12 cellular contexts compared by ENCODE assay signal in the genomic region with DNA sequence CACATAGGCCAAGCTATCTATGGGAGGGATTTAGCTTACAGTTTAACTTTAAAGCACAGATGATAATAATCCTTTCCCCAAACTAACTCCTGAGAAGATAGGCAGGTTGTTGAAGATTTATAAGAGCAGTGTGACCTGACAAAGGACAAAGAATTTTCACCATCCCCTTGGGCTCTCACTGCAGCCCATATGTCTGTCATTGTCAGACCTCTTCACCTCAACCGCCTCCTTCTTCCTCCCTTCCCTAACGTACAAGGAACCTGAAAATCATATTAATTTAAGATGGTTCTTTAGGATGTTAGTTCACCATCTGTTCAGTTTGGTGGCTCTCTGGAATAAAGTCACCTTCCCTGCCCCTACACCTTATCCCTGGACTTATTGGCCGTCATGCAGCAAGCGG. TPM values are rescaled to one million over a fixed set of nuclear protein-coding genes. Genes with fewer than 3 reads are reported as not detected.
DNase-seq lines count a peak whose midpoint lies in the region; ATAC-seq and TF ChIP-seq lines count a peak whose summit lies in the region.
"Had no signal": no experiment of that assay in that cellular context is flagged by ENCODE, and none has a peak within 500 bp of the region (broad histone marks: within the 10 kb centered on the region; RNA-seq: fewer than 3 reads in every experiment).

No MANE protein-coding gene starts in this region.

- ATAC-seq in activated naive CD4-positive, alpha-beta T cell treated with anti-CD3 and anti-CD28 coated beads, Interleukin-2, amount 50 U/mL, for 72 hours = no peak
- ATAC-seq: body of pancreas had no signal

- TF ChIP-seq EP300 in transverse colon (IDR thresholded peaks at IDR 0.05; ENCODE audit: low read depth) = no peak

- H3K27me3 ChIP-seq in DOHH2 (ENCODE audit: control insufficient read depth, low read length) (no peaks in the 10 kb centered on the region), transverse colon (no peaks in the 10 kb centered on the region)
- no peaks in the 10 kb centered on the region for H3K27me3 ChIP-seq in effector memory CD4-positive, alpha-beta T cell (replicated peaks; ENCODE audit: control insufficient read depth, insufficient read depth, low read length, poor library complexity, severe bottlenecking)
- H3K27me3 ChIP-seq in CD8-positive, alpha-beta memory T cell (ENCODE audit: insufficient read depth, low read length, poor library complexity, severe bottlenecking) = no peaks in the 10 kb centered on the region
- H3K27me3 ChIP-seq: body of pancreas had no signal

- WGBS in transverse colon (ENCODE audit: low coverage in 1 of 2), 2 donors = 61 to 76% methylated on average over 4 of the region's 4 CpGs

- H3K27ac ChIP-seq in 22Rv1 (peak overlapping the region; percentile 25; the same call in 1 of the 2 replicates), DOHH2 (ENCODE audit: low read depth, low read length) (0 out of 2 replicates have a peak overlapping the region, but pooled peaks have one; percentile 9), transverse colon (no peak overlapping the region)
- peak overlapping the region; percentile 43 for H3K27ac ChIP-seq in effector memory CD4-positive, alpha-beta T cell (ENCODE audit: insufficient read depth, low read length, poor library complexity, severe bottlenecking)
- H3K27ac ChIP-seq in CD8-positive, alpha-beta memory T cell (ENCODE audit: low read depth, low read length) = no peak overlapping the region
- H3K27ac ChIP-seq: body of pancreas had no signal

- POLR2A ChIA-PET in CD8-positive, alpha-beta memory T cell (lab: Charles Lee) = no interaction called here

- H3F3A ChIP-seq in DOHH2 (ENCODE audit: control insufficient read depth, insufficient read depth) = peaks cover 43% of the 10 kb centered on the region

- in situ Hi-C loops in transverse colon (cut with MboI; ENCODE audit: low pct_ligation_motif_present in 1 of 4, low pct_unique_long_range_greater_than_20kb in 1 of 4, low sequenced_read_pairs in 3 of 4) = no loop called here

- H3K9me3 Mint-ChIP-seq in CD8-positive, alpha-beta memory T cell = no peaks in the 10 kb centered on the region
- H3K9me3 Mint-ChIP-seq in activated naive CD4-positive, alpha-beta T cell treated with anti-CD3 and anti-CD28 coated beads, Interleukin-2, amount 50 U/mL, for 72 hours = no peaks in the 10 kb centered on the region

- H3K4me1 Mint-ChIP-seq in CD8-positive, alpha-beta memory T cell = peaks cover 29 to 41% (median 40%) of the 10 kb centered on the region in 3 donors

- TF ChIP-seq CTCF in 22Rv1 (IDR thresholded peaks at IDR 0.05) = no peak
- peak; percentile 37 for TF ChIP-seq CTCF in DOHH2 (IDR thresholded peaks at IDR 0.05; ENCODE audit: low read depth, low read length, poor library complexity, severe bottlenecking)
- peak in 2 of 5 experiments; percentile 14 to 31 for TF ChIP-seq CTCF in transverse colon (IDR thresholded peaks at IDR 0.05)

- intact Hi-C loops in posterior vena cava (cut with DNase I) (no loop called here), transverse colon (cut with DNase I; ENCODE audit: low total_unique reads) (no loop called here)

- H3K36me3 ChIP-seq in DOHH2 (ENCODE audit: control insufficient read depth, low read length) (no peaks in the 10 kb centered on the region; the same call in 1 of the 2 replicates), transverse colon (no peaks in the 10 kb centered on the region)
- no peaks in the 10 kb centered on the region for H3K36me3 ChIP-seq in effector memory CD4-positive, alpha-beta T cell (ENCODE audit: control insufficient read depth, insufficient read depth, low read length)
- H3K36me3 ChIP-seq in CD8-positive, alpha-beta memory T cell (ENCODE audit: insufficient read depth, low read length) = no peaks in the 10 kb centered on the region

- TF ChIP-seq POLR2A in transverse colon (IDR thresholded peaks at IDR 0.05) = no peak

- H3K4me3 ChIP-seq in DOHH2 (ENCODE audit: low read length) (peak overlapping the region; percentile 43; the same call in 1 of the 2 replicates), transverse colon (no peak overlapping the region)
- no peak overlapping the region for H3K4me3 ChIP-seq in effector memory CD4-positive, alpha-beta T cell (ENCODE audit: insufficient read depth, low read depth, low read length, poor library complexity, severe bottlenecking)
- H3K4me3 ChIP-seq in CD8-positive, alpha-beta memory T cell (ENCODE audit: low read length) = no peak overlapping the region
- H3K4me3 ChIP-seq: body of pancreas had no signal

- H4K20me1 ChIP-seq in DOHH2 (ENCODE audit: control insufficient read depth, insufficient read depth, low read depth, low read length) = no peaks in the 10 kb centered on the region

- H3K9me3 ChIP-seq in DOHH2 (ENCODE audit: control insufficient read depth, insufficient read depth, low read length) (no peaks in the 10 kb centered on the region), transverse colon (no peaks in the 10 kb centered on the region)
- no peaks in the 10 kb centered on the region for H3K9me3 ChIP-seq in effector memory CD4-positive, alpha-beta T cell (ENCODE audit: control insufficient read depth, low read length)
- H3K9me3 ChIP-seq in CD8-positive, alpha-beta memory T cell (ENCODE audit: low read length) = no peaks in the 10 kb centered on the region
- H3K9me3 ChIP-seq: body of pancreas had no signal

- peak overlapping the region in 3 of 8 donors; percentile 35 to 87 (median 66) for H3K27ac Mint-ChIP-seq in CD8-positive, alpha-beta memory T cell
- peak overlapping the region in 1 of 2 donors; percentile 66 for H3K27ac Mint-ChIP-seq in activated naive CD4-positive, alpha-beta T cell treated with anti-CD3 and anti-CD28 coated beads, Interleukin-2, amount 50 U/mL, for 72 hours

- H3K4me1 ChIP-seq in DOHH2 (ENCODE audit: control insufficient read depth, low read length) (peaks cover 69% of the 10 kb centered on the region), transverse colon (peaks cover 0 to 29% (median 20%) of the 10 kb centered on the region in 4 donors)
- H3K4me1 ChIP-seq in effector memory CD4-positive, alpha-beta T cell (ENCODE audit: control insufficient read depth, insufficient read depth, low read length, poor library complexity, severe bottlenecking) = peaks cover 21% of the 10 kb centered on the region
- H3K4me1 ChIP-seq in CD8-positive, alpha-beta memory T cell (ENCODE audit: insufficient read depth, low read length) = peaks cover 44% of the 10 kb centered on the region

- DNase-seq in NCI-H526 treated with DMSO at 0.1 percent for 48 hours (lab: John Stamatoyannopoulos, UW) (peak; percentile 41), posterior vena cava (ENCODE audit: low spot score) (no peak), transverse colon (no peak)
- no peak for DNase-seq in effector memory CD4-positive, alpha-beta T cell
- DNase-seq in CD8-positive, alpha-beta memory T cell = no peak
- DNase-seq in activated naive CD4-positive, alpha-beta T cell treated with anti-CD3 and anti-CD28 coated beads, Interleukin-2, amount 50 U/mL, for 72 hours (ENCODE audit: low spot score in 2 of 2) = no peak
- DNase-seq: body of pancreas, mammary epithelial cell, NCI-H1694, SHP77 treated with DMSO at 0.1 percent for 48 hours had no signal

- peak overlapping the region; percentile 61 for H3K4me2 ChIP-seq in DOHH2 (ENCODE audit: low read length)

- H3K27me3 Mint-ChIP-seq in CD8-positive, alpha-beta memory T cell = peaks cover 0 to 10% of the 10 kb centered on the region in 2 donors

- CTCF ChIA-PET in CD8-positive, alpha-beta memory T cell (lab: Charles Lee) = no interaction called here

- H3K9me2 ChIP-seq in DOHH2 (replicated peaks; ENCODE audit: control insufficient read depth, low read length) = no peaks in the 10 kb centered on the region

- H3K79me2 ChIP-seq in DOHH2 (ENCODE audit: control insufficient read depth, low read length) = no peaks in the 10 kb centered on the region

- H3K36me3 Mint-ChIP-seq in CD8-positive, alpha-beta memory T cell = peaks cover 0 to 3% (median 0%) of the 10 kb centered on the region in 3 donors
- peaks cover 0 to under 1% of the 10 kb centered on the region in 2 donors for H3K36me3 Mint-ChIP-seq in activated naive CD4-positive, alpha-beta T cell treated with anti-CD3 and anti-CD28 coated beads, Interleukin-2, amount 50 U/mL, for 72 hours

- H3K4me3 Mint-ChIP-seq in CD8-positive, alpha-beta memory T cell = peak overlapping the region in 2 of 7 donors; percentile 24 to 30

RNA-seq across cellular contexts. Expression of gene RNU1-2, which starts 5.0 kb away (rescaled TPM):
- total RNA-seq in CD8-positive, alpha-beta memory T cell = 1,000 to 10,000 TPM; 1,293 to 1,300 TPM
- polyA plus RNA-seq in CD8-positive, alpha-beta memory T cell = not detected
- total RNA-seq in posterior vena cava (over 10,000 TPM; 12,584 to 18,986 TPM), transverse colon (under 1 TPM in 3 of 4 donors, not detected in 1; under 0.01 TPM)
- total RNA-seq in activated naive CD4-positive, alpha-beta T cell treated with anti-CD3 and anti-CD28 coated beads, Interleukin-2, amount 50 U/mL, for 72 hours = 1,000 to 10,000 TPM; 1,082 to 1,722 TPM
- polyA plus RNA-seq: mammary epithelial cell had no signal

RNA-seq across cellular contexts. Expression of gene CROCC, which starts 21.0 kb away (rescaled TPM):
- 10 to 100 TPM; 25.6 to 30.1 TPM for total RNA-seq in CD8-positive, alpha-beta memory T cell
- 6.9 TPM for polyA plus RNA-seq in CD8-positive, alpha-beta memory T cell
- total RNA-seq in posterior vena cava (10 to 100 TPM; 12.6 to 21.6 TPM), transverse colon (100 to 1,000 TPM in 1 of 4 donors, 10 to 100 TPM in 3; 13.0 to 149 (median 23.7) TPM)
- total RNA-seq in activated naive CD4-positive, alpha-beta T cell treated with anti-CD3 and anti-CD28 coated beads, Interleukin-2, amount 50 U/mL, for 72 hours = 10 to 100 TPM; 28.4 to 35.5 TPM

Comparison
In these comparisons a context has a peak if more than half of its experiments do, and no peak if none do; other contexts are left out.
1. H3K27ac ChIP-seq: peak in 22Rv1 (single experiment), DOHH2 (single experiment) and effector memory CD4-positive, alpha-beta T cell (single experiment); none in CD8-positive, alpha-beta memory T cell (single experiment) and transverse colon (0 of 4).
2. RNA of gene RNU1-2, which starts 5.0 kb away (total RNA-seq): 12,584 to 18,986 TPM in posterior vena cava, 1,082 to 1,722 TPM in activated naive CD4-positive, alpha-beta T cell treated with anti-CD3 and anti-CD28 coated beads, Interleukin-2, amount 50 U/mL, for 72 hours and 1,293 to 1,300 TPM in CD8-positive, alpha-beta memory T cell; under 0.01 TPM in transverse colon; every median in the first group is over 1,000 times any median in the second.